ENCODE assay signal across 20 cellular contexts in the genomic region with DNA sequence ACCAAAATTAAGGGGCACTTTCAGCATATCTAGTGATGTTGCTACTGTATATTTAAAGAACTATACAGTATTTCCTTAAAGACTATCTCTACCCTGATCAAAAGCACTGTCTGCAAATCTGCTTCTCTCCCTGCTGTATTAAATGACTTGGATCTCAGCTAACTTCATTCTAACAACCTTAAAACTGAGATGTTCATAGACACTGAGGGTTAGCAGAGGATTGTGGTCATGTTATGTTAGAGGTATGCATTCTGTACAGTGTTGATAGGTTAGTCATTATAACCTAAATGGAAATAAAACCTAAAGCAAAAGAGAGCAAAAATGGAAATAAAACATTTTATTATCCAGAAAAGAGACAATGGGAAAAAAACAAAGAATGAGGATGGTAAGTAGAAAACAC. TPM values are rescaled to one million over a fixed set of nuclear protein-coding genes. Genes with fewer than 3 reads are reported as not detected.
DNase-seq lines count a peak whose midpoint lies in the region; ATAC-seq and TF ChIP-seq lines count a peak whose summit lies in the region.
"Had no signal": no experiment of that assay in that cellular context is flagged by ENCODE, and none has a peak within 500 bp of the region (broad histone marks: within the 10 kb centered on the region; RNA-seq: fewer than 3 reads in every experiment).

No MANE protein-coding gene starts in this region.

- H3K9me3 Mint-ChIP-seq in activated T-cell treated with anti-CD3 and anti-CD28 coated beads, Interleukin-2, amount 50 U/mL, for 24 hours: no peaks in the 10 kb centered on the region
- no peaks in the 10 kb centered on the region for H3K9me3 Mint-ChIP-seq in central memory CD8-positive, alpha-beta T cell
- H3K9me3 Mint-ChIP-seq in stimulated activated memory B cell treated with anti-CD40 and anti-IgM and Interleukin-4, amounts not matched to agents 10 μg/mL and 1 μg/mL and 100 μg/mL, for 72 hours: no peaks in the 10 kb centered on the region
- H3K9me3 Mint-ChIP-seq: neural crest cell had no signal

- H3K9ac ChIP-seq in OCI-LY3 (ENCODE audit: low read length): peak overlapping the region; percentile 6; the same call in 1 of the 2 replicates

- no peak for TF ChIP-seq CTCF in OCI-LY3 (IDR thresholded peaks at IDR 0.05; ENCODE audit: low read depth, low read length)

- peak overlapping the region; percentile 61 for H3K4me3 Mint-ChIP-seq in activated T-cell treated with anti-CD3 and anti-CD28 coated beads, Interleukin-2, amount 50 U/mL, for 24 hours
- H3K4me3 Mint-ChIP-seq in central memory CD8-positive, alpha-beta T cell: peak overlapping the region; percentile 85
- H3K4me3 Mint-ChIP-seq in stimulated activated memory B cell treated with anti-CD40 and anti-IgM and Interleukin-4, amounts not matched to agents 10 μg/mL and 1 μg/mL and 100 μg/mL, for 72 hours: peak overlapping the region; percentile 77
- H3K4me3 Mint-ChIP-seq: neural crest cell had no signal

- ATAC-seq in central memory CD8-positive, alpha-beta T cell (replicated peaks; ENCODE audit: extremely low read depth, poor library complexity, severe bottlenecking): peak; percentile 15
- ATAC-seq in stimulated activated memory B cell treated with anti-CD40 and anti-IgM and Interleukin-4, amounts not matched to agents 10 μg/mL and 1 μg/mL and 100 μg/mL, for 72 hours: no peak
- no peak for ATAC-seq in right cardiac atrium
- ATAC-seq: esophagus mucosa, Right ventricle myocardium inferior had no signal

- H2AFZ ChIP-seq in OCI-LY3 (ENCODE audit: low read depth, low read length): no peak overlapping the region

- peaks cover 89% of the 10 kb centered on the region for H3K36me3 Mint-ChIP-seq in activated T-cell treated with anti-CD3 and anti-CD28 coated beads, Interleukin-2, amount 50 U/mL, for 24 hours (ENCODE audit: low read depth)
- H3K36me3 Mint-ChIP-seq in central memory CD8-positive, alpha-beta T cell (ENCODE audit: insufficient read depth): peaks cover 71% of the 10 kb centered on the region
- H3K36me3 Mint-ChIP-seq in stimulated activated memory B cell treated with anti-CD40 and anti-IgM and Interleukin-4, amounts not matched to agents 10 μg/mL and 1 μg/mL and 100 μg/mL, for 72 hours: peaks cover 58% of the 10 kb centered on the region

- H3K4me1 Mint-ChIP-seq in activated T-cell treated with anti-CD3 and anti-CD28 coated beads, Interleukin-2, amount 50 U/mL, for 24 hours (ENCODE audit: low read depth): peaks cover 90% of the 10 kb centered on the region
- H3K4me1 Mint-ChIP-seq in central memory CD8-positive, alpha-beta T cell: peaks cover 86% of the 10 kb centered on the region
- peaks cover 90% of the 10 kb centered on the region for H3K4me1 Mint-ChIP-seq in stimulated activated memory B cell treated with anti-CD40 and anti-IgM and Interleukin-4, amounts not matched to agents 10 μg/mL and 1 μg/mL and 100 μg/mL, for 72 hours
- H3K4me1 Mint-ChIP-seq: neural crest cell had no signal

- peaks cover 73% of the 10 kb centered on the region for H3K4me1 ChIP-seq in OCI-LY3 (ENCODE audit: low read length)
- H3K4me1 ChIP-seq in right cardiac atrium (ENCODE audit: control insufficient read depth, insufficient read depth, low read length): peaks cover 7% of the 10 kb centered on the region

- H3K9me3 ChIP-seq in OCI-LY3 (ENCODE audit: insufficient read depth, low read length) (no peaks in the 10 kb centered on the region), right cardiac atrium (ENCODE audit: control insufficient read depth, low read length) (no peaks in the 10 kb centered on the region)

- peak overlapping the region; percentile 57 for H3K27ac ChIP-seq in OCI-LY3 (ENCODE audit: low read length)
- H3K27ac ChIP-seq in right cardiac atrium (ENCODE audit: low read length): no peak overlapping the region
- H3K27ac ChIP-seq: brain microvascular endothelial cell had no signal

- peaks cover 97% of the 10 kb centered on the region for H4K20me1 ChIP-seq in OCI-LY3 (ENCODE audit: insufficient read depth, low read length)

- no peaks in the 10 kb centered on the region for H3K27me3 Mint-ChIP-seq in activated T-cell treated with anti-CD3 and anti-CD28 coated beads, Interleukin-2, amount 50 U/mL, for 24 hours
- H3K27me3 Mint-ChIP-seq in central memory CD8-positive, alpha-beta T cell: no peaks in the 10 kb centered on the region
- H3K27me3 Mint-ChIP-seq in stimulated activated memory B cell treated with anti-CD40 and anti-IgM and Interleukin-4, amounts not matched to agents 10 μg/mL and 1 μg/mL and 100 μg/mL, for 72 hours: no peaks in the 10 kb centered on the region

- H3K27ac Mint-ChIP-seq in activated T-cell treated with anti-CD3 and anti-CD28 coated beads, Interleukin-2, amount 50 U/mL, for 24 hours: peak overlapping the region; percentile 96
- H3K27ac Mint-ChIP-seq in central memory CD8-positive, alpha-beta T cell (ENCODE audit: low read depth): peak overlapping the region; percentile 99
- H3K27ac Mint-ChIP-seq in stimulated activated memory B cell treated with anti-CD40 and anti-IgM and Interleukin-4, amounts not matched to agents 10 μg/mL and 1 μg/mL and 100 μg/mL, for 72 hours: peak overlapping the region; percentile 84

- H3K4me3 ChIP-seq in OCI-LY3 (ENCODE audit: low read length): peak overlapping the region; percentile 34
- H3K4me3 ChIP-seq in right cardiac atrium (ENCODE audit: low read length): no peak overlapping the region
- H3K4me3 ChIP-seq: lung had no signal

- H3K36me3 ChIP-seq in OCI-LY3 (replicated peaks; ENCODE audit: low read depth, low read length): peaks cover 49% of the 10 kb centered on the region
- H3K36me3 ChIP-seq: brain microvascular endothelial cell had no signal

- H3K4me2 ChIP-seq in OCI-LY3 (ENCODE audit: low read length): peak overlapping the region; percentile 69

- H3K27me3 ChIP-seq in OCI-LY3 (ENCODE audit: low read depth, low read length): no peaks in the 10 kb centered on the region
- H3K27me3 ChIP-seq in right cardiac atrium (ENCODE audit: control insufficient read depth, insufficient read depth): no peaks in the 10 kb centered on the region
- H3K27me3 ChIP-seq: brain microvascular endothelial cell, dorsolateral prefrontal cortex had no signal

- intact Hi-C loops in right cardiac atrium (cut with DNase I): no loop called here

- peaks cover 85% of the 10 kb centered on the region for H3K79me2 ChIP-seq in OCI-LY3 (ENCODE audit: low read length)

- DNase-seq in activated T-cell treated with anti-CD3 and anti-CD28 coated beads, Interleukin-2, amount 50 U/mL, for 24 hours: no peak
- DNase-seq in activated T-cell treated with anti-CD3 and anti-CD28 coated beads for 4 hours: no peak
- no peak for DNase-seq in central memory CD8-positive, alpha-beta T cell (ENCODE audit: low spot score in 2 of 2)
- no peak for DNase-seq in right cardiac atrium
- no peak for DNase-seq in islet precursor cell
- DNase-seq in NCI-H82 treated with DMSO at 0.1 percent for 48 hours (lab: John Stamatoyannopoulos, UW; ENCODE audit: unreplicated experiment): no peak
- DNase-seq: activated CD4-positive, CD25-positive, alpha-beta regulatory T cell treated with anti-CD3 and anti-CD28 coated beads, Interleukin-2, amount 50 U/mL, for 72 hours; brain microvascular endothelial cell; dorsolateral prefrontal cortex; H7; NCI-H446 had no signal

RNA-seq across cellular contexts. Expression of gene GPR183, which starts 9.9 kb away (rescaled TPM):
- total RNA-seq in right cardiac atrium: 10 to 100 TPM in 2 of 4 donors, 1 to 10 TPM in 2; 9.7 to 20.7 (median 13.5) TPM
- polyA plus RNA-seq in right cardiac atrium: 14.5 TPM
- total RNA-seq: H7, neural crest cell, renal cortical epithelial cell had no signal

RNA-seq across cellular contexts. Expression of gene GPR18, which starts 39.2 kb away (rescaled TPM):
- under 1 TPM in 2 of 4 donors, not detected in 2; 0.21 to 0.37 TPM for total RNA-seq in right cardiac atrium
- not detected for polyA plus RNA-seq in right cardiac atrium
- total RNA-seq: dorsolateral prefrontal cortex, esophagus mucosa, glomerular endothelial cell, M059J, neural crest cell, renal cortical epithelial cell, Right ventricle myocardium inferior had no signal
